ENCODE assay signal across 7 cellular contexts in genomic region chr7:138832966-138833365, GRCh38. TPM values are rescaled to one million over a fixed set of nuclear protein-coding genes. Genes with fewer than 3 reads are reported as not detected.
"Had no signal": no experiment of that assay in that cellular context is flagged by ENCODE, and none has a peak within 500 bp of the region (broad histone marks: within the 10 kb centered on the region; RNA-seq: fewer than 3 reads in every experiment).

No MANE protein-coding gene starts in this region.

- H3K9me3 Mint-ChIP-seq: GM23338, H9 had no signal

- ATAC-seq: GM23338, HepG2 had no signal

- DNase-seq: H9, HCEC 1CT, KG1 had no signal

- H3K27ac Mint-ChIP-seq: GM23338, IgD-negative memory B cell had no signal

- H3K4me3 ChIP-seq: GM23338 had no signal

- H3K4me2 ChIP-seq: GM23338 had no signal

- H3K4me3 Mint-ChIP-seq: GM23338, H9, IgD-negative memory B cell had no signal

- H3K36me3 Mint-ChIP-seq: IgD-negative memory B cell had no signal

RNA-seq across cellular contexts. Expression of gene TMEM213, which starts 35.2 kb away (rescaled TPM):
- total RNA-seq: GM23338, HepG2, HT1080 had no signal
